ENCODE assay signal across 9 cellular contexts in genomic region chr18:74498712-74499629, GRCh38. TPM values are rescaled to one million over a fixed set of nuclear protein-coding genes. Genes with fewer than 3 reads are reported as not detected.
DNase-seq lines count a peak whose midpoint lies in the region; ATAC-seq, FAIRE-seq and TF ChIP-seq lines count a peak whose summit lies in the region.
"Had no signal": no experiment of that assay in that cellular context is flagged by ENCODE, and none has a peak within 500 bp of the region (broad histone marks: within the 10 kb centered on the region; RNA-seq: fewer than 3 reads in every experiment).

No MANE protein-coding gene starts in this region.

- 32% methylated on average over 13 of the region's 14 CpGs for WGBS in right lobe of liver (ENCODE audit: insufficient coverage, low coverage, low lambda C conversion rate, missing lambda C conversion rate)

- peak; percentile 29 for DNase-seq in NCI-H187 (lab: John Stamatoyannopoulos, UW)
- DNase-seq in NCI-H187 treated with DMSO at 0.1 percent for 48 hours (lab: John Stamatoyannopoulos, UW) = no peak
- DNase-seq in astrocyte (ENCODE audit: low read depth) = peak; percentile 12
- peak; percentile 76 to 88 (median 85) for DNase-seq in right lobe of liver
- DNase-seq in stimulated activated CD8-positive, alpha-beta memory T cell treated with anti-CD3 and anti-CD28 coated beads, Interleukin-12 subunit alpha, Interleukin-12 subunit beta, amount 100 ng/mL, for 4 hours (ENCODE audit: low read depth) = peak; percentile 65
- DNase-seq in 8988T = no peak

- H3K27me3 ChIP-seq in astrocyte (ENCODE audit: insufficient read depth, low read length) (no peaks in the 10 kb centered on the region), right lobe of liver (no peaks in the 10 kb centered on the region)

- peaks cover 18% of the 10 kb centered on the region for H3K36me3 ChIP-seq in astrocyte (ENCODE audit: insufficient read depth, low read length)
- peaks cover 3 to 22% (median 15%) of the 10 kb centered on the region in 4 donors for H3K36me3 ChIP-seq in right lobe of liver

- H3K4me3 ChIP-seq in astrocyte (ENCODE audit: insufficient read depth, low read depth, low read length) = no peak overlapping the region
- H3K4me3 ChIP-seq in right lobe of liver = peak overlapping the region; percentile 12 to 30 (median 19)

- H3K27me3 Mint-ChIP-seq in T-helper 1 cell treated with Interleukin-12 subunit alpha and Interleukin-12 subunit beta and Interleukin-4 antibody, amounts not matched to agents 30 μg/mL and 1 μg/mL, for 36 hours (ENCODE audit: low read depth) = peaks cover 9% of the 10 kb centered on the region
- H3K27me3 Mint-ChIP-seq in astrocyte (ENCODE audit: low read depth, unreplicated experiment) = no peaks in the 10 kb centered on the region

- peak overlapping the region; percentile 24 for H3K9ac ChIP-seq in astrocyte (ENCODE audit: low read length)

- H3K9me3 Mint-ChIP-seq in T-helper 1 cell treated with Interleukin-12 subunit alpha and Interleukin-12 subunit beta and Interleukin-4 antibody, amounts not matched to agents 30 μg/mL and 1 μg/mL, for 36 hours = no peaks in the 10 kb centered on the region
- H3K9me3 Mint-ChIP-seq in astrocyte (ENCODE audit: unreplicated experiment) = no peaks in the 10 kb centered on the region

- H3K4me3 Mint-ChIP-seq in T-helper 1 cell treated with Interleukin-12 subunit alpha and Interleukin-12 subunit beta and Interleukin-4 antibody, amounts not matched to agents 30 μg/mL and 1 μg/mL, for 36 hours = peak overlapping the region; percentile 90
- peak overlapping the region; percentile 23 for H3K4me3 Mint-ChIP-seq in astrocyte (ENCODE audit: unreplicated experiment)

- TF ChIP-seq POLR2A in right lobe of liver (IDR thresholded peaks at IDR 0.05) = no peak

- peak; percentile 48 for ATAC-seq in HG03378 (IDR thresholded peaks at IDR 0.05; ENCODE audit: unreplicated experiment)
- peak; percentile 0 to 43 (median 12) for ATAC-seq in right lobe of liver

- peak overlapping the region; percentile 71 for H3K4me2 ChIP-seq in astrocyte (ENCODE audit: low read length)

- TF ChIP-seq CTCF in astrocyte (IDR thresholded peaks at IDR 0.05; ENCODE audit: insufficient read depth, low read depth, low read length) (no peak), right lobe of liver (IDR thresholded peaks at IDR 0.05) (no peak)

- FAIRE-seq in astrocyte (lab: Jason Lieb, UNC) = no peak
- FAIRE-seq: A204.1 had no signal

- peaks cover 51% of the 10 kb centered on the region for H3K4me1 Mint-ChIP-seq in T-helper 1 cell treated with Interleukin-12 subunit alpha and Interleukin-12 subunit beta and Interleukin-4 antibody, amounts not matched to agents 30 μg/mL and 1 μg/mL, for 36 hours (ENCODE audit: low read depth)
- H3K4me1 Mint-ChIP-seq in astrocyte (ENCODE audit: low read depth, unreplicated experiment) = peaks cover 24% of the 10 kb centered on the region

- H3K4me1 ChIP-seq in astrocyte (ENCODE audit: insufficient read depth, low read length) (peaks cover 16% of the 10 kb centered on the region), right lobe of liver (peaks cover 0 to 54% (median 22%) of the 10 kb centered on the region in 4 donors)

- peak overlapping the region; percentile 99 for H3K27ac Mint-ChIP-seq in T-helper 1 cell treated with Interleukin-12 subunit alpha and Interleukin-12 subunit beta and Interleukin-4 antibody, amounts not matched to agents 30 μg/mL and 1 μg/mL, for 36 hours
- peak overlapping the region; percentile 80 for H3K27ac Mint-ChIP-seq in astrocyte (ENCODE audit: unreplicated experiment)

- peaks cover 34% of the 10 kb centered on the region for H3K36me3 Mint-ChIP-seq in T-helper 1 cell treated with Interleukin-12 subunit alpha and Interleukin-12 subunit beta and Interleukin-4 antibody, amounts not matched to agents 30 μg/mL and 1 μg/mL, for 36 hours (ENCODE audit: low read depth)
- peaks cover 8% of the 10 kb centered on the region for H3K36me3 Mint-ChIP-seq in astrocyte (ENCODE audit: low read depth, unreplicated experiment)

- H3K79me2 ChIP-seq in astrocyte (ENCODE audit: insufficient read depth, low read length) = peaks cover 38% of the 10 kb centered on the region

- no peaks in the 10 kb centered on the region for H4K20me1 ChIP-seq in astrocyte (ENCODE audit: insufficient read depth, low read length)

- H2AFZ ChIP-seq in astrocyte (ENCODE audit: low read depth, low read length) = peak overlapping the region; percentile 13

- H3K9me3 ChIP-seq in astrocyte (ENCODE audit: insufficient read depth, low read depth, low read length) = no peaks in the 10 kb centered on the region
- no peaks in the 10 kb centered on the region for H3K9me3 ChIP-seq in right lobe of liver

- H3K27ac ChIP-seq in astrocyte (ENCODE audit: low read depth, low read length) = no peak overlapping the region
- H3K27ac ChIP-seq in right lobe of liver = peak overlapping the region; percentile 91 to 96 (median 92)

- intact Hi-C loops in right lobe of liver (cut with DNase I) = no loop called here

RNA-seq across cellular contexts. Expression of gene CNDP2, which starts 2.8 kb away (rescaled TPM):
- total RNA-seq in astrocyte = 120 and 149 TPM in 2 replicates
- total RNA-seq in right lobe of liver = 100 to 1,000 TPM; 178 to 367 (median 230) TPM

RNA-seq across cellular contexts. Expression of gene CNDP1, which starts 35.3 kb away (rescaled TPM):
- total RNA-seq in astrocyte (0.31 TPM in 1 of 2 replicates, not detected in the other), right lobe of liver (10 to 100 TPM; 10.4 to 61.4 (median 28.4) TPM)

RNA-seq across cellular contexts. Expression of gene DIPK1C, which starts 41.9 kb away (rescaled TPM):
- total RNA-seq in astrocyte (not detected in 2 replicates), right lobe of liver (under 1 TPM in 3 of 6 experiments, not detected in 3; 0.06 to 0.37 (median 0.20) TPM)

Comparison
In these comparisons a context has a peak if more than half of its experiments do, and no peak if none do; other contexts are left out.
1. DNase-seq: peak in NCI-H187 (2 of 2), astrocyte (single experiment), right lobe of liver (3 of 3) and stimulated activated CD8-positive, alpha-beta memory T cell treated with anti-CD3 and anti-CD28 coated beads, Interleukin-12 subunit alpha, Interleukin-12 subunit beta, amount 100 ng/mL, for 4 hours (single experiment); none in NCI-H187 treated with DMSO at 0.1 percent for 48 hours (single experiment) and 8988T (single experiment).